Comparison of ENCODE assay signal across 8 cellular contexts in the genomic region with DNA sequence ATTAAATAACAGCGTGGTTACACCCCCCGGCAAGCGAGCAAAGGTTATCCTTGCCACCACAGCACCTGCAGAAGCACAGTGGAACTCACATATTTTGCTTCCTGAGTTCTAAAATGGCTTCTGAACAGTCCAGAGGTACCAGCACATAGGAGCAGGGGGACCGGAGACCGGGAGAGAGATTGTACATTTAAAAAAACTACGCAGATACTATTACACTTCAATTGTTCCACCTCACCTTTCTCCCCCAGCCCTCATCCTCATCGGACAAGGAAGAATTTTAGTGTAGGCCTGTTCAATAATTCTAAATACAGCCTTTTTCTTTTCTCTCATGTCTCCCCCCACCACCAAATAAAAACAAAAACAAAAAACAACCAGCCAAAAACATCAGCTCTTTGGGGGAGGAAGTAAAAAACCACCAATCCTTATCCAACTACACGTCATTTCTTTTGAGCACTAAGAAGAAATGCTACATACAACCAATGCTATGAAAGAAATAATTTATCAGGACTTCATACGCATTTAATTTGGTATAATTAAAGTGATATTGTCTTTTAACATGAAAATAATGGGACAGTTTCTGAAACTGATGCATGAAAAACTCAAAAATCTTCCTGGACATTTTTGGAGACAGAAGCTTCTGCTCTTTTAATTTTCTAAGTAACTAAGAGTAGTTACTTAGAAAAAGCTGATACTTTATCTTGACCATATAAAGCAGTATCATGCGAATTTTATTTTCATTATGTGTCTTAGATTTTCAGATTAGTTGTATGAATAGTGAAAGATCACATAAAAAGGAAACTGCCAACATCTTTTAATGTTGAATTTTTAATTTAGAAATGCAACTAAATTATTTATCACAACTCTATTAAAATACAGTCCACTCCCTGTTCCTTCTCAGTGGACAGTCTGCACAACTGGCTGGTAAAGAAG. TPM values are rescaled to one million over a fixed set of nuclear protein-coding genes. Genes with fewer than 3 reads are reported as not detected.
DNase-seq lines count a peak whose midpoint lies in the region; ATAC-seq and TF ChIP-seq lines count a peak whose summit lies in the region.

No MANE protein-coding gene starts in this region.

- no peak for DNase-seq in Caco-2
- DNase-seq in HuH-7 (ENCODE audit: low spot score): peak; percentile 26
- peak; percentile 67 to 79 for DNase-seq in SJCRH30
- no peak for DNase-seq in natural killer cell treated with Interleukin-12 subunit alpha and Interleukin-12 subunit beta and Interleukin-15 and Interleukin-18, amount 100 ng/mL, for 72 hours (ENCODE audit: low spot score)
- DNase-seq in COLO829 (ENCODE audit: low spot score): no peak
- DNase-seq in ureter (ENCODE audit: low spot score): no peak

- H3K9me3 ChIP-seq in Caco-2: no peaks in the 10 kb centered on the region
- H3K9me3 ChIP-seq in SJCRH30 (replicated peaks): no peaks in the 10 kb centered on the region
- no peaks in the 10 kb centered on the region for H3K9me3 ChIP-seq in endocrine pancreas (ENCODE audit: control insufficient read depth, low read length)

- H3K4me3 ChIP-seq in Caco-2 (ENCODE audit: low read depth, low read length) (peak overlapping the region; percentile 45), SJCRH30 (peak overlapping the region; percentile 96), endocrine pancreas (ENCODE audit: control insufficient read depth, insufficient read depth, low read length) (peak overlapping the region; percentile 57)

- peaks cover 4% of the 10 kb centered on the region for H3K27me3 Mint-ChIP-seq in Caco-2 (ENCODE audit: insufficient read depth, unreplicated experiment)
- H3K27me3 Mint-ChIP-seq in natural killer cell treated with Interleukin-12 subunit alpha and Interleukin-12 subunit beta and Interleukin-15 and Interleukin-18, amount 100 ng/mL, for 72 hours: no peaks in the 10 kb centered on the region

- no peaks in the 10 kb centered on the region for H3K9me3 Mint-ChIP-seq in Caco-2 (ENCODE audit: unreplicated experiment)
- no peaks in the 10 kb centered on the region for H3K9me3 Mint-ChIP-seq in natural killer cell treated with Interleukin-12 subunit alpha and Interleukin-12 subunit beta and Interleukin-15 and Interleukin-18, amount 100 ng/mL, for 72 hours

- CTCF ChIA-PET in Caco-2 (lab: Charles Lee): interaction anchor here (1.6 kb wide), 1 partner anchor 9 kb away, joined by 5 read pairs; a partner anchor contains a TSS

- H3K36me3 Mint-ChIP-seq in Caco-2 (ENCODE audit: insufficient read depth, unreplicated experiment): no peaks in the 10 kb centered on the region
- peaks cover 6% of the 10 kb centered on the region for H3K36me3 Mint-ChIP-seq in natural killer cell treated with Interleukin-12 subunit alpha and Interleukin-12 subunit beta and Interleukin-15 and Interleukin-18, amount 100 ng/mL, for 72 hours

- H3K27me3 ChIP-seq in Caco-2 (replicated peaks; ENCODE audit: control insufficient read depth, insufficient read depth, low read length): no peaks in the 10 kb centered on the region; the same call in 1 of the 2 replicates
- H3K27me3 ChIP-seq in SJCRH30: no peaks in the 10 kb centered on the region
- H3K27me3 ChIP-seq in endocrine pancreas (ENCODE audit: control insufficient read depth, insufficient read depth, low read length): no peaks in the 10 kb centered on the region

- BruUV-seq in Caco-2 (replicated peaks; lab: Mats Ljungman, UMichigan): no TSS peak

- H3K36me3 ChIP-seq in Caco-2 (ENCODE audit: control insufficient read depth, insufficient read depth, low read length): no peaks in the 10 kb centered on the region
- peaks cover 3% of the 10 kb centered on the region; the same call in 1 of the 2 replicates for H3K36me3 ChIP-seq in SJCRH30
- H3K36me3 ChIP-seq in endocrine pancreas (ENCODE audit: control insufficient read depth, insufficient read depth, low read length): no peaks in the 10 kb centered on the region

- H3K4me1 ChIP-seq in Caco-2: no peaks in the 10 kb centered on the region
- H3K4me1 ChIP-seq in SJCRH30: peaks cover 26% of the 10 kb centered on the region
- H3K4me1 ChIP-seq in endocrine pancreas (ENCODE audit: control insufficient read depth, insufficient read depth, low read length): peaks cover 17% of the 10 kb centered on the region

- POLR2A ChIA-PET in Caco-2 (lab: Charles Lee): no interaction called here

- peaks cover 4% of the 10 kb centered on the region for H3K4me1 Mint-ChIP-seq in Caco-2 (ENCODE audit: low read depth, unreplicated experiment)
- H3K4me1 Mint-ChIP-seq in natural killer cell treated with Interleukin-12 subunit alpha and Interleukin-12 subunit beta and Interleukin-15 and Interleukin-18, amount 100 ng/mL, for 72 hours (ENCODE audit: low read depth in 2 of 2): peaks cover 19 to 20% of the 10 kb centered on the region in 2 donors

- intact Hi-C loops in Caco-2 (cut with micrococcal nuclease; ENCODE audit: unreplicated experiment): no loop called here

- TF ChIP-seq CTCF in Caco-2 (IDR thresholded peaks at IDR 0.05; ENCODE audit: insufficient read depth in 1 of 2, low read depth in 1 of 2, low read length in 1 of 2, severe bottlenecking in 1 of 2, unreplicated experiment in 1 of 2): no peak

- H3K27ac Mint-ChIP-seq in Caco-2 (ENCODE audit: unreplicated experiment): no peak overlapping the region
- peak overlapping the region; percentile 55 to 73 for H3K27ac Mint-ChIP-seq in natural killer cell treated with Interleukin-12 subunit alpha and Interleukin-12 subunit beta and Interleukin-15 and Interleukin-18, amount 100 ng/mL, for 72 hours

- H3K27ac ChIP-seq in SJCRH30: peak overlapping the region; percentile 99

- no peak overlapping the region for H3K9ac ChIP-seq in endocrine pancreas (ENCODE audit: control insufficient read depth, insufficient read depth, low read length)

- ATAC-seq in natural killer cell treated with Interleukin-12 subunit alpha and Interleukin-12 subunit beta and Interleukin-15 and Interleukin-18, amount 100 ng/mL, for 72 hours: no peak
- no peak for ATAC-seq in HG03354 (IDR thresholded peaks at IDR 0.05; ENCODE audit: poor library complexity, severe bottlenecking, unreplicated experiment)

- peak overlapping the region; percentile 72 for H3K4me3 Mint-ChIP-seq in Caco-2 (ENCODE audit: unreplicated experiment)
- H3K4me3 Mint-ChIP-seq in natural killer cell treated with Interleukin-12 subunit alpha and Interleukin-12 subunit beta and Interleukin-15 and Interleukin-18, amount 100 ng/mL, for 72 hours: peak overlapping the region; percentile 77

RNA-seq across cellular contexts. Expression of a gene that starts 9.1 kb away (rescaled TPM):
- total RNA-seq in Caco-2 (2022) (2.8 and 3.5 TPM in 2 replicates), ureter (11.0 TPM)
- 66.6 and 71.1 TPM in 2 replicates for total RNA-seq in SJCRH30 (2014; rRNA removed; shearing (Covaris generic))
- total RNA-seq in natural killer cell treated with Interleukin-12 subunit alpha and Interleukin-12 subunit beta and Interleukin-15 and Interleukin-18, amount 100 ng/mL, for 72 hours: 10 to 100 TPM; 21.9 to 22.5 TPM

RNA-seq across cellular contexts. Expression of a gene that starts 19.1 kb away (rescaled TPM):
- 78.7 and 81.6 TPM in 2 replicates for total RNA-seq in Caco-2 (2022)
- 124 and 126 TPM in 2 replicates for total RNA-seq in SJCRH30 (2014; rRNA removed; shearing (Covaris generic))
- 10 to 100 TPM; 77.9 to 84.9 TPM for total RNA-seq in natural killer cell treated with Interleukin-12 subunit alpha and Interleukin-12 subunit beta and Interleukin-15 and Interleukin-18, amount 100 ng/mL, for 72 hours
- total RNA-seq in ureter: 80.6 TPM

Comparison
In these comparisons a context has a peak if more than half of its experiments do, and no peak if none do; other contexts are left out.
1. DNase-seq: peak in HuH-7 (single experiment) and SJCRH30 (2 of 2); none in Caco-2 (0 of 2), natural killer cell treated with Interleukin-12 subunit alpha and Interleukin-12 subunit beta and Interleukin-15 and Interleukin-18, amount 100 ng/mL, for 72 hours (single experiment), COLO829 (single experiment) and ureter (single experiment).
2. H3K4me3 ChIP-seq: peak in every context shown above with its lines; median percentile 96 in SJCRH30; 57 in endocrine pancreas; 45 in Caco-2.